8 cellular contexts compared by ENCODE assay signal in the genomic region with DNA sequence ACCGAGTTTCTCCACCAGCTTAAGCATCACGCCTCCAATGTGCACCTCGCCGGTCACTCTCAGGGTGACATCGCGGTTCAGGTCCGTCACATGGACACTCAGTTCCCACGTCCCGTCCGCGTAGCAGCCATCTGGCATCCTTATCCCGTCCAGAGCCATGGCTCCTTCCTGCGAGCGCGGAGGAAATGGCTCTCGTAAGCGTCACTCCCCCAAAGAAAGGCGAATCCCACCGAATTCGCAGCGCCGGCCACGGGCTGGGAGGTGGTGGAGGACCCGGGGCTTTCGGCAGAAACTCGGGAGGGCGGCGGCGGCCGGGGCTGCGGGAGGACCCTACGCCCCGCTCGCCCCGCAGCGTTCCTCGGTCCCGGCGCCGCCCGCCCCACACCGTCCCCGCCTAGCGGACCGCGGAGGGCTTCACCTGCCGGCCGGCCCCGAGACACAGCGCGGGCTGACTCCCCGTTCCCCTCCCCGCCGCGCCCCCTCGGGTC. TPM values are rescaled to one million over a fixed set of nuclear protein-coding genes. Genes with fewer than 3 reads are reported as not detected.
DNase-seq lines count a peak whose midpoint lies in the region; ATAC-seq and TF ChIP-seq lines count a peak whose summit lies in the region.

No MANE protein-coding gene starts in this region.

- H3K27me3 ChIP-seq in SJCRH30 (no peaks in the 10 kb centered on the region), body of pancreas (no peaks in the 10 kb centered on the region), iPS-15b (ENCODE audit: control insufficient read depth, insufficient read depth, low read length) (no peaks in the 10 kb centered on the region)

- peak overlapping the region; percentile 85 for H3K9ac ChIP-seq in iPS-15b (ENCODE audit: low read depth, low read length)

- intact Hi-C loops in body of pancreas (cut with DNase I) (no loop called here), sciatic nerve (cut with DNase I) (no loop called here)

- H3K36me3 ChIP-seq in SJCRH30 (0 out of 2 replicates have a peak, but pooled peaks cover 3% of the 10 kb centered on the region), body of pancreas (replicated peaks in 1 of 2; ENCODE audit: insufficient read depth in 1 of 2, low read depth in 2 of 2) (no peaks in the 10 kb centered on the region), iPS-15b (ENCODE audit: control insufficient read depth, insufficient read depth, low read length) (no peaks in the 10 kb centered on the region)

- H3K4me3 ChIP-seq in GM12865 (ENCODE audit: low read depth, low read length) (peak overlapping the region; percentile 55), SJCRH30 (peak overlapping the region; percentile 100), body of pancreas (peak overlapping the region; percentile 63 to 91), iPS-15b (ENCODE audit: low read depth, low read length) (peak overlapping the region; percentile 96)

- peak; percentile 23 for DNase-seq in GM12865 (ENCODE audit: low read depth)
- DNase-seq in SJCRH30: peak; percentile 66 to 74
- peak; percentile 45 to 59 (median 50) for DNase-seq in body of pancreas
- peak; percentile 78 for DNase-seq in sciatic nerve (ENCODE audit: low spot score)
- no peak for DNase-seq in NCI-H510A (lab: John Stamatoyannopoulos, UW)
- DNase-seq in inferior parietal cortex (ENCODE audit: extremely low spot score): no peak

- peak in 1 of 3 donors; percentile 38 for TF ChIP-seq POLR2A in body of pancreas (IDR thresholded peaks at IDR 0.05)

- 0 to 1% methylated on average over 12 to 50 of the region's 56 CpGs for WGBS in body of pancreas, 2 donors

- H3K27ac ChIP-seq in SJCRH30 (peak overlapping the region; percentile 74), body of pancreas (peak overlapping the region; percentile 80 to 97 (median 92))

- H3K4me1 ChIP-seq in SJCRH30: peaks cover 13% of the 10 kb centered on the region
- peaks cover 22% of the 10 kb centered on the region for H3K4me1 ChIP-seq in body of pancreas
- H3K4me1 ChIP-seq in iPS-15b (ENCODE audit: control insufficient read depth, insufficient read depth, low read length): peaks cover 24% of the 10 kb centered on the region

- ATAC-seq in HG02798 (IDR thresholded peaks at IDR 0.05; ENCODE audit: poor library complexity, unreplicated experiment) (peak; percentile 54), body of pancreas (peak; percentile 46), sciatic nerve (peak; percentile 8)

- H3K9me3 ChIP-seq in SJCRH30 (replicated peaks): no peaks in the 10 kb centered on the region
- no peaks in the 10 kb centered on the region for H3K9me3 ChIP-seq in body of pancreas
- H3K9me3 ChIP-seq in iPS-15b (ENCODE audit: control insufficient read depth, insufficient read depth, low read length): no peaks in the 10 kb centered on the region

- TF ChIP-seq CTCF in GM12865 (IDR thresholded peaks at IDR 0.05; ENCODE audit: insufficient read depth, low read depth, low read length, missing control alignments) (no peak), body of pancreas (IDR thresholded peaks at IDR 0.05) (no peak)

RNA-seq across cellular contexts. Expression of a gene that starts 0.4 kb away (rescaled TPM):
- 62.5 and 65.3 TPM in 2 replicates for total RNA-seq in SJCRH30 (2014; rRNA removed; shearing (Covaris generic))
- total RNA-seq in body of pancreas: 10 to 100 TPM; 29.3 to 42.2 TPM
- total RNA-seq in sciatic nerve: 210 TPM

Comparison
In these comparisons a context has a peak if more than half of its experiments do, and no peak if none do; other contexts are left out.
1. DNase-seq: peak in GM12865 (single experiment), SJCRH30 (2 of 2), body of pancreas (4 of 4) and sciatic nerve (single experiment); none in NCI-H510A (single experiment) and inferior parietal cortex (single experiment).
2. Peak in every context shown above with its lines, with median percentiles within 50 percentile points of each other: H3K4me3 ChIP-seq and ATAC-seq.